In genomic region chr20:62493253-62493885, GRCh38 we compare ENCODE assay signal across 17 cellular contexts. TPM values are rescaled to one million over a fixed set of nuclear protein-coding genes. Genes with fewer than 3 reads are reported as not detected.
DNase-seq lines count a peak whose midpoint lies in the region; ATAC-seq, FAIRE-seq and TF ChIP-seq lines count a peak whose summit lies in the region.
"Had no signal": no experiment of that assay in that cellular context is flagged by ENCODE, and none has a peak within 500 bp of the region (broad histone marks: within the 10 kb centered on the region; RNA-seq: fewer than 3 reads in every experiment).

No MANE protein-coding gene starts in this region.

- peak; percentile 26 for ATAC-seq in body of pancreas
- ATAC-seq: GM23338, HCT116 had no signal

- H4K20me1 ChIP-seq in osteoblast (ENCODE audit: insufficient read depth, low read length): no peaks in the 10 kb centered on the region

- H3K4me3 ChIP-seq in body of pancreas (no peak overlapping the region), right atrium auricular region (no peak overlapping the region), testis (no peak overlapping the region), osteoblast (ENCODE audit: insufficient read depth, low read length) (no peak overlapping the region)
- H3K4me3 ChIP-seq: GM23338, SK-N-MC had no signal

- H3K9me3 ChIP-seq in body of pancreas (no peaks in the 10 kb centered on the region), right atrium auricular region (no peaks in the 10 kb centered on the region), testis (no peaks in the 10 kb centered on the region), osteoblast (ENCODE audit: low read depth, low read length) (no peaks in the 10 kb centered on the region)

- intact Hi-C loops in body of pancreas (cut with DNase I): no loop called here
- intact Hi-C loops in testis (cut with DNase I; ENCODE audit: low total_unique reads): no loop called here

- no peak overlapping the region for H2AFZ ChIP-seq in osteoblast (ENCODE audit: low read length)
- H2AFZ ChIP-seq: GM23338 had no signal

- H3K36me3 ChIP-seq in body of pancreas (replicated peaks in 1 of 2; ENCODE audit: insufficient read depth in 1 of 2, low read depth in 2 of 2) (no peaks in the 10 kb centered on the region), right atrium auricular region (no peaks in the 10 kb centered on the region), testis (ENCODE audit: low read depth, missing control alignments) (no peaks in the 10 kb centered on the region), osteoblast (ENCODE audit: insufficient read depth, low read length) (no peaks in the 10 kb centered on the region)

- 27 to 45% methylated on average over 3 to 14 of the region's 15 CpGs for WGBS in body of pancreas, 2 donors
- WGBS in testis, 2 donors: 55 to 89% methylated on average over 12 to 15 of the region's 15 CpGs

- no peak for FAIRE-seq in D721Med (lab: Jason Lieb, UNC)
- FAIRE-seq: G401.6, RCC 7860 had no signal

- H3K79me2 ChIP-seq in osteoblast (ENCODE audit: insufficient read depth, low read length): no peaks in the 10 kb centered on the region

- no peak overlapping the region for H3K4me2 ChIP-seq in osteoblast (ENCODE audit: insufficient read depth, low read length)
- H3K4me2 ChIP-seq: GM23338 had no signal

- DNase-seq in body of pancreas (peak in 2 of 4 donors; percentile 25 to 46), right atrium auricular region (ENCODE audit: low spot score) (no peak), testis (peak; percentile 92), osteoblast (ENCODE audit: insufficient read length, low spot score, missing footprints) (no peak), pons (ENCODE audit: low spot score) (no peak), D721Med (ENCODE audit: insufficient read length, low spot score) (no peak)
- DNase-seq: NCI-H1105 treated with DMSO at 0.1 percent for 48 hours; NCI-H1694 treated with DMSO at 0.1 percent for 48 hours; NCI-H748 treated with DMSO at 0.1 percent for 48 hours; NK-92 treated with Interleukin-12 subunit alpha and Interleukin-12 subunit beta, amount 100 ng/mL, for 24 hours; SHP77 had no signal

- H3K4me1 ChIP-seq in body of pancreas (peaks cover 40% of the 10 kb centered on the region), right atrium auricular region (peaks cover 0 to 58% of the 10 kb centered on the region in 2 donors), testis (peaks cover 50% of the 10 kb centered on the region), osteoblast (ENCODE audit: insufficient read depth, low read length) (no peaks in the 10 kb centered on the region)

- TF ChIP-seq CTCF in C4-2B (conservative IDR thresholded peaks at IDR 0.05) (no peak), body of pancreas (IDR thresholded peaks at IDR 0.05) (no peak), right atrium auricular region (IDR thresholded peaks at IDR 0.05) (no peak), testis (IDR thresholded peaks at IDR 0.05) (no peak), osteoblast (IDR thresholded peaks at IDR 0.05; ENCODE audit: extremely low read depth, low read depth, low read length) (no peak), D721Med (IDR thresholded peaks at IDR 0.05; ENCODE audit: insufficient read depth, missing control alignments) (no peak)

- peak overlapping the region; percentile 90 for H3K27ac ChIP-seq in C4-2B
- no peak overlapping the region for H3K27ac ChIP-seq in body of pancreas
- peak overlapping the region; percentile 86 to 92 for H3K27ac ChIP-seq in right atrium auricular region
- no peak overlapping the region for H3K27ac ChIP-seq in testis
- H3K27ac ChIP-seq in osteoblast (ENCODE audit: low read depth, low read length): no peak overlapping the region
- H3K27ac ChIP-seq: SK-N-MC had no signal

- TF ChIP-seq POLR2A in body of pancreas (IDR thresholded peaks at IDR 0.05) (no peak), testis (IDR thresholded peaks at IDR 0.05) (no peak)

- H3K27me3 ChIP-seq in body of pancreas (no peaks in the 10 kb centered on the region), right atrium auricular region (no peaks in the 10 kb centered on the region), testis (no peaks in the 10 kb centered on the region), osteoblast (ENCODE audit: insufficient read depth, low read length) (peaks cover 9% of the 10 kb centered on the region)

RNA-seq across cellular contexts. Expression of gene GATA5, which starts 17.6 kb away (rescaled TPM):
- total RNA-seq in body of pancreas (not detected), right atrium auricular region (1 to 10 TPM; 6.9 to 9.6 TPM), testis (10 to 100 TPM; 54.5 to 70.6 TPM), osteoblast (not detected in 2 replicates)
- 19.0 TPM for polyA plus RNA-seq in testis (ENCODE audit: insufficient read depth, low read depth, low replicate concordance)

Comparison
In these comparisons a context has a peak if more than half of its experiments do, and no peak if none do; other contexts are left out.
1. H3K27ac ChIP-seq: peak in C4-2B (single experiment) and right atrium auricular region (2 of 2); none in body of pancreas (0 of 4), testis (0 of 2) and osteoblast (single experiment).
2. RNA of gene GATA5, which starts 17.6 kb away (total RNA-seq): 54.5 to 70.6 TPM in testis; 6.9 to 9.6 TPM in right atrium auricular region, not detected in body of pancreas and not detected in osteoblast; every median in the first group is over 4 times any median in the second.